1 cellular context compared by ENCODE assay signal in the genomic region with DNA sequence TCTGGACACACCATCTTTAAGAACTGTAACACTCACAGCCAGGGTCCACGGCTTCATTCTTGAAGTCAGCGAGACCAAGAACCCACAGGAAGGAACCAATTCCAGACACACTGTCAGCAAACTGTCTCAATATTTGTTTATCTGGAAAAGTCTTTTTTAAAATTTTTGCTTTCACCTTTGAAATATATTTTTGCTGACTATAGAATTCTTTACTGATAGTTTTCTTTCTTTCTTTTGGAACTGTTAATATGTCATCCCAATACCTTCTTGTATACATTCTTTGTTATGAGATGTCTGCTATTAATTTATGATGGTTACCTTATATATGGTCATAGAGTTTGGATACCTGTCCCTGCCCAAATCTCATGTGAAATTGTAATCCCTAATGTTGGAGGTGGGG.
TF ChIP-seq lines count a peak whose summit lies in the region.

No MANE protein-coding gene starts in this region.

TF ChIP-seq in HepG2, 621 proteins besides CTCF, POLR2A, EP300 and RAD21 (continued from another document):
- TF ChIP-seq, protein P1, sequence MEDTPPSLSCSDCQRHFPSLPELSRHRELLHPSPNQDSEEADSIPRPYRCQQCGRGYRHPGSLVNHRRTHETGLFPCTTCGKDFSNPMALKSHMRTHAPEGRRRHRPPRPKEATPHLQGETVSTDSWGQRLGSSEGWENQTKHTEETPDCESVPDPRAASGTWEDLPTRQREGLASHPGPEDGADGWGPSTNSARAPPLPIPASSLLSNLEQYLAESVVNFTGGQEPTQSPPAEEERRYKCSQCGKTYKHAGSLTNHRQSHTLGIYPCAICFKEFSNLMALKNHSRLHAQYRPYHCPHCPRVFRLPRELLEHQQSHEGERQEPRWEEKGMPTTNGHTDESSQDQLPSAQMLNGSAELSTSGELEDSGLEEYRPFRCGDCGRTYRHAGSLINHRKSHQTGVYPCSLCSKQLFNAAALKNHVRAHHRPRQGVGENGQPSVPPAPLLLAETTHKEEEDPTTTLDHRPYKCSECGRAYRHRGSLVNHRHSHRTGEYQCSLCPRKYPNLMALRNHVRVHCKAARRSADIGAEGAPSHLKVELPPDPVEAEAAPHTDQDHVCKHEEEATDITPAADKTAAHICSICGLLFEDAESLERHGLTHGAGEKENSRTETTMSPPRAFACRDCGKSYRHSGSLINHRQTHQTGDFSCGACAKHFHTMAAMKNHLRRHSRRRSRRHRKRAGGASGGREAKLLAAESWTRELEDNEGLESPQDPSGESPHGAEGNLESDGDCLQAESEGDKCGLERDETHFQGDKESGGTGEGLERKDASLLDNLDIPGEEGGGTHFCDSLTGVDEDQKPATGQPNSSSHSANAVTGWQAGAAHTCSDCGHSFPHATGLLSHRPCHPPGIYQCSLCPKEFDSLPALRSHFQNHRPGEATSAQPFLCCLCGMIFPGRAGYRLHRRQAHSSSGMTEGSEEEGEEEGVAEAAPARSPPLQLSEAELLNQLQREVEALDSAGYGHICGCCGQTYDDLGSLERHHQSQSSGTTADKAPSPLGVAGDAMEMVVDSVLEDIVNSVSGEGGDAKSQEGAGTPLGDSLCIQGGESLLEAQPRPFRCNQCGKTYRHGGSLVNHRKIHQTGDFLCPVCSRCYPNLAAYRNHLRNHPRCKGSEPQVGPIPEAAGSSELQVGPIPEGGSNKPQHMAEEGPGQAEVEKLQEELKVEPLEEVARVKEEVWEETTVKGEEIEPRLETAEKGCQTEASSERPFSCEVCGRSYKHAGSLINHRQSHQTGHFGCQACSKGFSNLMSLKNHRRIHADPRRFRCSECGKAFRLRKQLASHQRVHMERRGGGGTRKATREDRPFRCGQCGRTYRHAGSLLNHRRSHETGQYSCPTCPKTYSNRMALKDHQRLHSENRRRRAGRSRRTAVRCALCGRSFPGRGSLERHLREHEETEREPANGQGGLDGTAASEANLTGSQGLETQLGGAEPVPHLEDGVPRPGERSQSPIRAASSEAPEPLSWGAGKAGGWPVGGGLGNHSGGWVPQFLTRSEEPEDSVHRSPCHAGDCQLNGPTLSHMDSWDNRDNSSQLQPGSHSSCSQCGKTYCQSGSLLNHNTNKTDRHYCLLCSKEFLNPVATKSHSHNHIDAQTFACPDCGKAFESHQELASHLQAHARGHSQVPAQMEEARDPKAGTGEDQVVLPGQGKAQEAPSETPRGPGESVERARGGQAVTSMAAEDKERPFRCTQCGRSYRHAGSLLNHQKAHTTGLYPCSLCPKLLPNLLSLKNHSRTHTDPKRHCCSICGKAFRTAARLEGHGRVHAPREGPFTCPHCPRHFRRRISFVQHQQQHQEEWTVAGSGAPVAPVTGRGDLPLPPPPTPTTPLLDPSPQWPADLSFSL (CRISPR knock-in tag; IDR thresholded peaks at IDR 0.05), result no peak
- TF ChIP-seq MAFK (conservative IDR thresholded peaks at IDR 0.05 in 1 of 2, IDR thresholded peaks at IDR 0.05 in 1 of 2; ENCODE audit: low read length in 2 of 2) (peak; percentile 28 to 74; a peak in 3 of 4 replicates), ATF5 (CRISPR knock-in tag; IDR thresholded peaks at IDR 0.05; ENCODE audit: low read depth) (no peak), FLYWCH1 (CRISPR knock-in tag; IDR thresholded peaks at IDR 0.05) (no peak), NFIB (CRISPR knock-in tag; IDR thresholded peaks at IDR 0.05; ENCODE audit: borderline replicate concordance) (no peak)
